28 cellular contexts compared by ENCODE assay signal in genomic region chr5:74313896-74314295, GRCh38.
"Had no signal": no experiment of that assay in that cellular context is flagged by ENCODE, and none has a peak within 500 bp of the region (broad histone marks: within the 10 kb centered on the region; RNA-seq: fewer than 3 reads in every experiment).

No MANE protein-coding gene starts in this region.

- H3K27me3 ChIP-seq: adrenal gland, ascending aorta, ovary, stomach, suprapubic skin, tibial nerve, vagina had no signal

- H3K36me3 ChIP-seq: adrenal gland, ascending aorta, ovary, prostate gland, stomach, suprapubic skin, tibial nerve, vagina had no signal

- ATAC-seq: esophagus mucosa; left cardiac atrium; natural killer cell treated with Interleukin-12 subunit alpha and Interleukin-12 subunit beta and Interleukin-15 and Interleukin-18, amount 100 ng/mL, for 72 hours; right cardiac atrium; stimulated activated effector memory CD8-positive, alpha-beta T cell treated with anti-CD3 and anti-CD28 coated beads, Interleukin-12 subunit alpha, Interleukin-12 subunit beta, amount 100 ng/mL, for 72 hours had no signal

- DNase-seq: activated CD4-positive, alpha-beta T cell treated with anti-CD3 and anti-CD28 coated beads for 1 hour; activated CD4-positive, alpha-beta T cell treated with anti-CD3 and anti-CD28 coated beads, Interleukin-2, amount 50 U/mL, for 1 hour; activated naive CD4-positive, alpha-beta T cell; activated T-cell treated with anti-CD3 and anti-CD28 coated beads, Interleukin-2, amount 50 U/mL, for 1 hour; adrenal gland; effector memory CD4-positive, alpha-beta T cell; islet precursor cell; left cardiac atrium; ovary; right cardiac atrium; stimulated activated CD4-positive, alpha-beta T cell treated with anti-CD3 and anti-CD28 coated beads, Interleukin-2, amount 100 ng/mL, for 24 hours; stomach; T-helper 1 cell; T-helper 9 cell had no signal

- H3K36me3 Mint-ChIP-seq: activated naive CD8-positive, alpha-beta T cell; memory B cell; natural killer cell treated with Interleukin-12 subunit alpha and Interleukin-12 subunit beta and Interleukin-15 and Interleukin-18, amount 100 ng/mL, for 72 hours; stimulated activated effector memory CD8-positive, alpha-beta T cell treated with anti-CD3 and anti-CD28 coated beads, Interleukin-12 subunit alpha, Interleukin-12 subunit beta, amount 100 ng/mL, for 72 hours had no signal

- H3K9me3 ChIP-seq: adrenal gland, ascending aorta, ovary, prostate gland, stomach, suprapubic skin, tibial nerve, vagina had no signal

- H3K27ac Mint-ChIP-seq: activated naive CD8-positive, alpha-beta T cell; activated T-helper 2 cell treated with anti-CD3 and anti-CD28 coated beads, Interferon-gamma antibody, Interleukin-2, Interleukin-4, amounts not matched to agents 10 μg/mL and 5 μg/mL and 100 μg/mL, durations not matched to agents 14 hours and 24 hours and 36 hours; memory B cell; natural killer cell treated with Interleukin-12 subunit alpha and Interleukin-12 subunit beta and Interleukin-15 and Interleukin-18, amount 100 ng/mL, for 72 hours; stimulated activated effector memory CD8-positive, alpha-beta T cell treated with anti-CD3 and anti-CD28 coated beads, Interleukin-12 subunit alpha, Interleukin-12 subunit beta, amount 100 ng/mL, for 72 hours had no signal

- H3K4me3 ChIP-seq: adrenal gland, ascending aorta, ovary, prostate gland, stomach, suprapubic skin, tibial nerve, vagina had no signal

- H3K9me3 Mint-ChIP-seq: activated T-helper 2 cell treated with anti-CD3 and anti-CD28 coated beads, Interferon-gamma antibody, Interleukin-2, Interleukin-4, amounts not matched to agents 10 μg/mL and 5 μg/mL and 100 μg/mL, durations not matched to agents 14 hours and 24 hours and 36 hours; central memory CD8-positive, alpha-beta T cell; memory B cell; natural killer cell treated with Interleukin-12 subunit alpha and Interleukin-12 subunit beta and Interleukin-15 and Interleukin-18, amount 100 ng/mL, for 72 hours; stimulated activated effector memory CD8-positive, alpha-beta T cell treated with anti-CD3 and anti-CD28 coated beads, Interleukin-12 subunit alpha, Interleukin-12 subunit beta, amount 100 ng/mL, for 72 hours had no signal

- H3K4me3 Mint-ChIP-seq: activated naive CD8-positive, alpha-beta T cell; central memory CD8-positive, alpha-beta T cell; memory B cell; natural killer cell treated with Interleukin-12 subunit alpha and Interleukin-12 subunit beta and Interleukin-15 and Interleukin-18, amount 100 ng/mL, for 72 hours; stimulated activated effector memory CD8-positive, alpha-beta T cell treated with anti-CD3 and anti-CD28 coated beads, Interleukin-12 subunit alpha, Interleukin-12 subunit beta, amount 100 ng/mL, for 72 hours had no signal

- H3K27ac ChIP-seq: adrenal gland, ascending aorta, ovary, prostate gland, stomach, suprapubic skin, tibial nerve, vagina had no signal

- H3K4me1 Mint-ChIP-seq: central memory CD8-positive, alpha-beta T cell; memory B cell had no signal

- H3K4me1 ChIP-seq: prostate gland, vagina had no signal

- FAIRE-seq: colon, frontal cortex had no signal
